ENCODE assay signal across 1 cellular context in the genomic region with DNA sequence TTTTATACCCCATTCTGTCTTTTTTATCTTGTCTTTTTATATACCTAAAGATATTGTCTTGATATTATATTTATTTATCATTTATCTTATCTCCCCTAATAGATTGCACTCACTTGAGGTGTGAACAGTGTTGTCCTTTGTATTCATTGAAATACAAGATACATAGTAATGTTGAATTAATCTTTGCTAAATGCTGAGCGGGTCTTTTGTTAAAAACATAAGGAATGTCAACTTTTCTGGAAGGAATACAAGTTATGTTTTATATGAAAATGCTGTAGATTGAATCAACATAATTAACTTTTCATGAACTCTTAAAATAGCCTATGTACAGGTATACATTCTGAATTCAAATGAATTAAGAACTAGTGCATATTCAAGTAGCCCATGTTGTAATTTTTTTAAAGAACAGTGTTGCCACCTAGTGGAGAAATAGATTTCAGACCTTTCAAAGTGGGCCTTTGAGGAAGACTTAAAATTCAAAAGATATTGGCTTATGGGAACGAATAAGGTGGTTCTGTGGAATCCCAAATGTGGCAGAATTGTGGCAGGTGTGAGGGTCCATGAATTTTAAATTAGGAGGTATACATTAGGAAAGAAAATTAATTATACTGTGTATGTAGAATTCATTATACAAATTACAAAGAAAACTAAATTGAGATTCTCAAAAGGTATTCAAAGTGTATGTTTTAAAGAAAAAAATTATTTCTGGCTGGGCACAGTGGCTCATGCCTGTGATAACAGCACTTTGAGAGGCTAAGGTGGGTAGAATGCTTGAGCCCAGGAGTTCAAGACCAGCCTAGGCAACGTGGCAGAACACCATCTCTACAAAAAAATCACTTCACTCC.
TF ChIP-seq lines count a peak whose summit lies in the region.

No MANE protein-coding gene starts in this region.

TF ChIP-seq in SK-N-SH treated with all-trans-retinoic acid at 6 μM for 48 hours, 23 proteins besides CTCF, POLR2A, EP300 and RAD21 (continued from another document):
- TF ChIP-seq, protein P1, sequence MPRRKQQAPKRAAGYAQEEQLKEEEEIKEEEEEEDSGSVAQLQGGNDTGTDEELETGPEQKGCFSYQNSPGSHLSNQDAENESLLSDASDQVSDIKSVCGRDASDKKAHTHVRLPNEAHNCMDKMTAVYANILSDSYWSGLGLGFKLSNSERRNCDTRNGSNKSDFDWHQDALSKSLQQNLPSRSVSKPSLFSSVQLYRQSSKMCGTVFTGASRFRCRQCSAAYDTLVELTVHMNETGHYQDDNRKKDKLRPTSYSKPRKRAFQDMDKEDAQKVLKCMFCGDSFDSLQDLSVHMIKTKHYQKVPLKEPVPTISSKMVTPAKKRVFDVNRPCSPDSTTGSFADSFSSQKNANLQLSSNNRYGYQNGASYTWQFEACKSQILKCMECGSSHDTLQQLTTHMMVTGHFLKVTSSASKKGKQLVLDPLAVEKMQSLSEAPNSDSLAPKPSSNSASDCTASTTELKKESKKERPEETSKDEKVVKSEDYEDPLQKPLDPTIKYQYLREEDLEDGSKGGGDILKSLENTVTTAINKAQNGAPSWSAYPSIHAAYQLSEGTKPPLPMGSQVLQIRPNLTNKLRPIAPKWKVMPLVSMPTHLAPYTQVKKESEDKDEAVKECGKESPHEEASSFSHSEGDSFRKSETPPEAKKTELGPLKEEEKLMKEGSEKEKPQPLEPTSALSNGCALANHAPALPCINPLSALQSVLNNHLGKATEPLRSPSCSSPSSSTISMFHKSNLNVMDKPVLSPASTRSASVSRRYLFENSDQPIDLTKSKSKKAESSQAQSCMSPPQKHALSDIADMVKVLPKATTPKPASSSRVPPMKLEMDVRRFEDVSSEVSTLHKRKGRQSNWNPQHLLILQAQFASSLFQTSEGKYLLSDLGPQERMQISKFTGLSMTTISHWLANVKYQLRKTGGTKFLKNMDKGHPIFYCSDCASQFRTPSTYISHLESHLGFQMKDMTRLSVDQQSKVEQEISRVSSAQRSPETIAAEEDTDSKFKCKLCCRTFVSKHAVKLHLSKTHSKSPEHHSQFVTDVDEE (CRISPR knock-in tag; IDR thresholded peaks at IDR 0.05), result no peak
- no peak for TF ChIP-seq ISL1 (CRISPR knock-in tag; IDR thresholded peaks at IDR 0.05)
TF ChIP-seq in SK-N-SH treated with all-trans-retinoic acid at 6 μM for 48 hours: peak in this region for 0.
